In the genomic region with DNA sequence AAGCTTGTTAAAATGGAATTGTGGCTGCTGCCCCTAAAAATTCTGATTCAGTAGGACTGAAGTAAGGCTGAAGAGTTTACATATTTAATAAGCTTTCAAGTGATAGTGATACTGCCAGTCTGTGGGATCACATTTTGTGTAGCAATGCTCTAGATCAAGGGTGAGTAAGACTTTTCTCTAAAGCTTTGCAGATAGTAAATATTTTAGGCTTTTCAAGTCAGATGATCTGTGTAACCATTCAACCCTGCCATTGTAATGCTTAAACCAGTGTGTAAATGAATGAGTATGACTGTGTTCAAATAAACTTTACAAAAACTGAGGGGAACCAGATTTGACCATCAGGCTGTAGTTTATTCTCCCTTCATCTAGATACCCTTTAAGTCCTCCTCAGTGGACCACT, we compare ENCODE assay signal across 15 cellular contexts.
DNase-seq lines count a peak whose midpoint lies in the region; ATAC-seq and TF ChIP-seq lines count a peak whose summit lies in the region.
"Had no signal": no experiment of that assay in that cellular context is flagged by ENCODE, and none has a peak within 500 bp of the region (broad histone marks: within the 10 kb centered on the region; RNA-seq: fewer than 3 reads in every experiment).

No MANE protein-coding gene starts in this region.

- H3K4me3 ChIP-seq in RWPE2 (ENCODE audit: severe bottlenecking) (no peak overlapping the region), osteoblast (ENCODE audit: insufficient read depth, low read length) (no peak overlapping the region), prostate gland (no peak overlapping the region)
- H3K4me3 ChIP-seq: vagina had no signal

- H3K27me3 ChIP-seq in RWPE2 (ENCODE audit: insufficient read depth, poor library complexity, severe bottlenecking) (no peaks in the 10 kb centered on the region), osteoblast (ENCODE audit: insufficient read depth, low read length) (no peaks in the 10 kb centered on the region), prostate gland (replicated peaks; ENCODE audit: insufficient read depth) (no peaks in the 10 kb centered on the region)
- H3K27me3 ChIP-seq: vagina had no signal

- peaks cover 25% of the 10 kb centered on the region for H3K4me1 ChIP-seq in RWPE2 (ENCODE audit: insufficient read depth, poor library complexity, severe bottlenecking)
- peaks cover 23% of the 10 kb centered on the region for H3K4me1 ChIP-seq in osteoblast (ENCODE audit: insufficient read depth, low read length)
- no peaks in the 10 kb centered on the region for H3K4me1 ChIP-seq in prostate gland (replicated peaks)
- H3K4me1 ChIP-seq: vagina had no signal

- H3K36me3 ChIP-seq in RWPE2 (ENCODE audit: low read depth) (peaks cover 36% of the 10 kb centered on the region), osteoblast (ENCODE audit: insufficient read depth, low read length) (peaks cover 25% of the 10 kb centered on the region), prostate gland (no peaks in the 10 kb centered on the region)

- no peaks in the 10 kb centered on the region for H4K20me1 ChIP-seq in osteoblast (ENCODE audit: insufficient read depth, low read length)

- H2AFZ ChIP-seq in osteoblast (ENCODE audit: low read length) = no peak overlapping the region

- ATAC-seq in RWPE2 (ENCODE audit: low read depth) = peak; percentile 39
- no peak for ATAC-seq in GM18517 (IDR thresholded peaks at IDR 0.05; ENCODE audit: unreplicated experiment)

- no peaks in the 10 kb centered on the region for H3K79me2 ChIP-seq in osteoblast (ENCODE audit: insufficient read depth, low read length)

- intact Hi-C loops in prostate gland (cut with DNase I) = loop anchor here (10.0 kb wide), 1 partner anchor 1517 kb away; no protein-coding TSS in a partner anchor

- H3K9me3 ChIP-seq in RWPE2 (ENCODE audit: severe bottlenecking) (no peaks in the 10 kb centered on the region), osteoblast (ENCODE audit: low read depth, low read length) (no peaks in the 10 kb centered on the region), prostate gland (no peaks in the 10 kb centered on the region)
- H3K9me3 ChIP-seq: SK-N-SH, vagina had no signal

- H3K4me2 ChIP-seq in osteoblast (ENCODE audit: insufficient read depth, low read length) = peak overlapping the region; percentile 35
- H3K4me2 ChIP-seq: KMS-11, SK-N-SH had no signal

- no peak for TF ChIP-seq CTCF in RWPE2 (IDR thresholded peaks at IDR 0.05; ENCODE audit: poor library complexity, severe bottlenecking)
- TF ChIP-seq CTCF in osteoblast (IDR thresholded peaks at IDR 0.05; ENCODE audit: extremely low read depth, low read depth, low read length) = no peak
- TF ChIP-seq CTCF in prostate gland (IDR thresholded peaks at IDR 0.05) = no peak

- H3K27ac ChIP-seq in RWPE2 (ENCODE audit: poor library complexity, severe bottlenecking) (peak overlapping the region; percentile 58), osteoblast (ENCODE audit: low read depth, low read length) (peak overlapping the region; percentile 46), prostate gland (no peak overlapping the region)
- H3K27ac ChIP-seq: HL-60, KMS-11, vagina had no signal

- DNase-seq in EL (peak; percentile 30), RWPE2 (ENCODE audit: low spot score) (no peak), fibroblast of peridontal ligament (ENCODE audit: extremely low read depth) (peak; percentile 57), osteoblast (ENCODE audit: insufficient read length, low spot score, missing footprints) (peak; percentile 47), NCI-H510A treated with DMSO at 0.1 percent for 48 hours (lab: John Stamatoyannopoulos, UW) (no peak), NOMO-1 treated with DMSO at 0.1 percent for 48 hours (lab: John Stamatoyannopoulos, UW; ENCODE audit: unreplicated experiment) (no peak), prostate gland (ENCODE audit: low spot score) (no peak)
- DNase-seq: activated CD4-positive, alpha-beta T cell treated with anti-CD3 and anti-CD28 coated beads, Interleukin-2, amount 50 U/mL, for 1 hour; erythroblast; NCI-H1417 treated with DMSO at 0.1 percent for 48 hours; SK-N-SH had no signal

- no peak for TF ChIP-seq POLR2A in prostate gland (IDR thresholded peaks at IDR 0.05)

Comparison
In these comparisons a context has a peak if more than half of its experiments do, and no peak if none do; other contexts are left out.
1. DNase-seq: peak in EL (single experiment), fibroblast of peridontal ligament (single experiment) and osteoblast (single experiment); none in RWPE2 (single experiment), NCI-H510A treated with DMSO at 0.1 percent for 48 hours (single experiment), NOMO-1 treated with DMSO at 0.1 percent for 48 hours (single experiment) and prostate gland (single experiment).
2. H3K27ac ChIP-seq: peak in RWPE2 (single experiment) and osteoblast (single experiment); none in prostate gland (0 of 2).